In the genomic region with DNA sequence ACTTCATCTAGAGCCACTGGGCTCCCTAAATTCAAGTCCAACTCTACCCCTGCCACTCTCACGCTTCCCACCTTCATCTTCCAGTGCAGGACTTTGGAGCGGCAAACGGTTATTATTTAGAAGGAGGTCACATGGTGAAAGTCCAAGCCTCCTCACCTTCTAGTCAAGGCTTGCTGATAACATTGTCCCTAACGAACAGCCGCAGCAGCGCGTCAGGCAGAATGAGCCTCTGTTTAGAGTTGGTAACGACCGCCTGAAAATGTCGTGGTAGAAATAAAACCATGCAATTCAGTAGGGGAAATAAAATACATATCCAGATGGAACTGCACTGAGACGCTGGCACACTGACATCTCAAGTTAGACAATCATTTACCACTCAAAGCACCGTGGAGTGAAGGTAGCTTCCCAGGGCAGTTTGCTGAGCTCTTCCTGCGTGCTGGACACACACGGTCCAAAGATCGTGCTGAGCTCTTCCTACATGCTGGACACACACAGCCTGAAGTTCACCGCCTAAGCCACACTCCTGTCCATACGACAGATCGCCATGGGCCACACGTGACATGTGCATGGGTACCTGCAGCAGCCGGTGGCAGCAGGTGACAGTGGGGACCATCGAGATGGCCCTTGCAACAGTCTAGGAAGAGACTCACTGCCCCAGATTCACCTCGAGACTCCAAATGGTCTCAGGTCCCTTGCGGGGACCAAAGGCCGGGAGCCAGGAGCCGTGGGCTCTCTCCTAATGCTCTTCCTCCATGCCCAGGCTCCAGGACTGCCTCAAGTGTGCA, we compare ENCODE assay signal across 1 cellular context.
TF ChIP-seq lines count a peak whose summit lies in the region.

No MANE protein-coding gene starts in this region.

TF ChIP-seq in HepG2, 621 proteins besides CTCF, POLR2A, EP300 and RAD21 (continued from another document and continues in another):
- TF ChIP-seq, protein P1, sequence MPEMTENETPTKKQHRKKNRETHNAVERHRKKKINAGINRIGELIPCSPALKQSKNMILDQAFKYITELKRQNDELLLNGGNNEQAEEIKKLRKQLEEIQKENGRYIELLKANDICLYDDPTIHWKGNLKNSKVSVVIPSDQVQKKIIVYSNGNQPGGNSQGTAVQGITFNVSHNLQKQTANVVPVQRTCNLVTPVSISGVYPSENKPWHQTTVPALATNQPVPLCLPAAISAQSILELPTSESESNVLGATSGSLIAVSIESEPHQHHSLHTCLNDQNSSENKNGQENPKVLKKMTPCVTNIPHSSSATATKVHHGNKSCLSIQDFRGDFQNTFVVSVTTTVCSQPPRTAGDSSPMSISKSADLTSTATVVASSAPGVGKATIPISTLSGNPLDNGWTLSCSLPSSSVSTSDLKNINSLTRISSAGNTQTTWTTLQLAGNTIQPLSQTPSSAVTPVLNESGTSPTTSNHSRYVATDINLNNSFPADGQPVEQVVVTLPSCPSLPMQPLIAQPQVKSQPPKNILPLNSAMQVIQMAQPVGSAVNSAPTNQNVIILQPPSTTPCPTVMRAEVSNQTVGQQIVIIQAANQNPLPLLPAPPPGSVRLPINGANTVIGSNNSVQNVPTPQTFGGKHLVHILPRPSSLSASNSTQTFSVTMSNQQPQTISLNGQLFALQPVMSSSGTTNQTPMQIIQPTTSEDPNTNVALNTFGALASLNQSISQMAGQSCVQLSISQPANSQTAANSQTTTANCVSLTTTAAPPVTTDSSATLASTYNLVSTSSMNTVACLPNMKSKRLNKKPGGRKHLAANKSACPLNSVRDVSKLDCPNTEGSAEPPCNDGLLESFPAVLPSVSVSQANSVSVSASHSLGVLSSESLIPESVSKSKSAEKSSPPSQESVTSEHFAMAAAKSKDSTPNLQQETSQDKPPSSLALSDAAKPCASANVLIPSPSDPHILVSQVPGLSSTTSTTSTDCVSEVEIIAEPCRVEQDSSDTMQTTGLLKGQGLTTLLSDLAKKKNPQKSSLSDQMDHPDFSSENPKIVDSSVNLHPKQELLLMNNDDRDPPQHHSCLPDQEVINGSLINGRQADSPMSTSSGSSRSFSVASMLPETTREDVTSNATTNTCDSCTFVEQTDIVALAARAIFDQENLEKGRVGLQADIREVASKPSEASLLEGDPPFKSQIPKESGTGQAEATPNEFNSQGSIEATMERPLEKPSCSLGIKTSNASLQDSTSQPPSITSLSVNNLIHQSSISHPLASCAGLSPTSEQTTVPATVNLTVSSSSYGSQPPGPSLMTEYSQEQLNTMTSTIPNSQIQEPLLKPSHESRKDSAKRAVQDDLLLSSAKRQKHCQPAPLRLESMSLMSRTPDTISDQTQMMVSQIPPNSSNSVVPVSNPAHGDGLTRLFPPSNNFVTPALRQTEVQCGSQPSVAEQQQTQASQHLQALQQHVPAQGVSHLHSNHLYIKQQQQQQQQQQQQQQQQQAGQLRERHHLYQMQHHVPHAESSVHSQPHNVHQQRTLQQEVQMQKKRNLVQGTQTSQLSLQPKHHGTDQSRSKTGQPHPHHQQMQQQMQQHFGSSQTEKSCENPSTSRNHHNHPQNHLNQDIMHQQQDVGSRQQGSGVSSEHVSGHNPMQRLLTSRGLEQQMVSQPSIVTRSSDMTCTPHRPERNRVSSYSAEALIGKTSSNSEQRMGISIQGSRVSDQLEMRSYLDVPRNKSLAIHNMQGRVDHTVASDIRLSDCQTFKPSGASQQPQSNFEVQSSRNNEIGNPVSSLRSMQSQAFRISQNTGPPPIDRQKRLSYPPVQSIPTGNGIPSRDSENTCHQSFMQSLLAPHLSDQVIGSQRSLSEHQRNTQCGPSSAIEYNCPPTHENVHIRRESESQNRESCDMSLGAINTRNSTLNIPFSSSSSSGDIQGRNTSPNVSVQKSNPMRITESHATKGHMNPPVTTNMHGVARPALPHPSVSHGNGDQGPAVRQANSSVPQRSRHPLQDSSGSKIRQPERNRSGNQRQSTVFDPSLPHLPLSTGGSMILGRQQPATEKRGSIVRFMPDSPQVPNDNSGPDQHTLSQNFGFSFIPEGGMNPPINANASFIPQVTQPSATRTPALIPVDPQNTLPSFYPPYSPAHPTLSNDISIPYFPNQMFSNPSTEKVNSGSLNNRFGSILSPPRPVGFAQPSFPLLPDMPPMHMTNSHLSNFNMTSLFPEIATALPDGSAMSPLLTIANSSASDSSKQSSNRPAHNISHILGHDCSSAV (CRISPR knock-in tag; IDR thresholded peaks at IDR 0.05; ENCODE audit: borderline replicate concordance): no peak
- TF ChIP-seq ZNF713 (CRISPR knock-in tag; IDR thresholded peaks at IDR 0.05) (no peak), RBM39 (IDR thresholded peaks at IDR 0.05; ENCODE audit: low read depth, low read length, poor library complexity, severe bottlenecking) (no peak), TCF12 (IDR thresholded peaks at IDR 0.05) (no peak), TCF12 (CRISPR knock-in tag; IDR thresholded peaks at IDR 0.05) (peak; percentile 87), ZNF572 (CRISPR knock-in tag; IDR thresholded peaks at IDR 0.05) (no peak), ZNF570 (CRISPR knock-in tag; IDR thresholded peaks at IDR 0.05; ENCODE audit: borderline replicate concordance) (no peak), KLF16 (CRISPR knock-in tag; IDR thresholded peaks at IDR 0.05) (no peak), ZSCAN25 (CRISPR knock-in tag; IDR thresholded peaks at IDR 0.05) (peak; percentile 75; the same call in 1 of the 2 replicates), CHCHD3 (CRISPR knock-in tag; IDR thresholded peaks at IDR 0.05) (no peak), HMG20A (CRISPR knock-in tag; IDR thresholded peaks at IDR 0.05; ENCODE audit: borderline replicate concordance) (peak; percentile 37; the same call in 1 of the 2 replicates), TEAD2 (CRISPR knock-in tag; IDR thresholded peaks at IDR 0.05) (no peak), ZBTB7A (CRISPR knock-in tag; IDR thresholded peaks at IDR 0.05) (peak; percentile 38; the same call in 1 of the 2 replicates), KLF15 (CRISPR knock-in tag; IDR thresholded peaks at IDR 0.05; ENCODE audit: borderline replicate concordance) (no peak), IKZF4 (CRISPR knock-in tag; IDR thresholded peaks at IDR 0.05; ENCODE audit: borderline replicate concordance, low read depth, not compliant biosample characterization) (peak; percentile 52), ZMYM2 (CRISPR knock-in tag; IDR thresholded peaks at IDR 0.05) (peak; percentile 67), ZNF44 (CRISPR knock-in tag; IDR thresholded peaks at IDR 0.05) (peak; percentile 74; the same call in 1 of the 2 replicates), SP140L (CRISPR knock-in tag; IDR thresholded peaks at IDR 0.05; ENCODE audit: borderline replicate concordance) (no peak), ATF7-NPFF (CRISPR knock-in tag; IDR thresholded peaks at IDR 0.05; ENCODE audit: low read depth) (0 out of 2 replicates have a peak, but pooled peaks have one; percentile 36), ZNF761 (CRISPR knock-in tag; conservative IDR thresholded peaks at IDR 0.05) (peak; percentile 66; the same call in 1 of the 2 replicates), ZNF788 (CRISPR knock-in tag; IDR thresholded peaks at IDR 0.05; ENCODE audit: borderline replicate concordance) (peak; percentile 32; the same call in 1 of the 2 replicates), MAFF (IDR thresholded peaks at IDR 0.05; ENCODE audit: low read depth, low read length) (no peak), ZNF205 (CRISPR knock-in tag; IDR thresholded peaks at IDR 0.05) (no peak), EEA1 (CRISPR knock-in tag; IDR thresholded peaks at IDR 0.05; ENCODE audit: borderline replicate concordance) (no peak), ZNF841 (CRISPR knock-in tag; IDR thresholded peaks at IDR 0.05; ENCODE audit: borderline replicate concordance) (no peak), FOXM1 (CRISPR knock-in tag; IDR thresholded peaks at IDR 0.05) (no peak), BRD4 (CRISPR knock-in tag; IDR thresholded peaks at IDR 0.05) (no peak), SMAD9 (CRISPR knock-in tag; IDR thresholded peaks at IDR 0.05) (no peak), CREM (IDR thresholded peaks at IDR 0.05) (peak; percentile 39; the same call in 1 of the 2 replicates), CREM (CRISPR knock-in tag; IDR thresholded peaks at IDR 0.05) (no peak), ZNF34 (CRISPR knock-in tag; IDR thresholded peaks at IDR 0.05; ENCODE audit: borderline replicate concordance) (no peak), KLF12 (CRISPR knock-in tag; IDR thresholded peaks at IDR 0.05; ENCODE audit: borderline replicate concordance) (no peak), TP53 (CRISPR knock-in tag; conservative IDR thresholded peaks at IDR 0.05) (no peak), ONECUT2 (CRISPR knock-in tag; IDR thresholded peaks at IDR 0.05) (no peak)
- TF ChIP-seq, protein P2, sequence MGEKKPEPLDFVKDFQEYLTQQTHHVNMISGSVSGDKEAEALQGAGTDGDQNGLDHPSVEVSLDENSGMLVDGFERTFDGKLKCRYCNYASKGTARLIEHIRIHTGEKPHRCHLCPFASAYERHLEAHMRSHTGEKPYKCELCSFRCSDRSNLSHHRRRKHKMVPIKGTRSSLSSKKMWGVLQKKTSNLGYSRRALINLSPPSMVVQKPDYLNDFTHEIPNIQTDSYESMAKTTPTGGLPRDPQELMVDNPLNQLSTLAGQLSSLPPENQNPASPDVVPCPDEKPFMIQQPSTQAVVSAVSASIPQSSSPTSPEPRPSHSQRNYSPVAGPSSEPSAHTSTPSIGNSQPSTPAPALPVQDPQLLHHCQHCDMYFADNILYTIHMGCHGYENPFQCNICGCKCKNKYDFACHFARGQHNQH (CRISPR knock-in tag; IDR thresholded peaks at IDR 0.05): no peak
- TF ChIP-seq, protein P3, sequence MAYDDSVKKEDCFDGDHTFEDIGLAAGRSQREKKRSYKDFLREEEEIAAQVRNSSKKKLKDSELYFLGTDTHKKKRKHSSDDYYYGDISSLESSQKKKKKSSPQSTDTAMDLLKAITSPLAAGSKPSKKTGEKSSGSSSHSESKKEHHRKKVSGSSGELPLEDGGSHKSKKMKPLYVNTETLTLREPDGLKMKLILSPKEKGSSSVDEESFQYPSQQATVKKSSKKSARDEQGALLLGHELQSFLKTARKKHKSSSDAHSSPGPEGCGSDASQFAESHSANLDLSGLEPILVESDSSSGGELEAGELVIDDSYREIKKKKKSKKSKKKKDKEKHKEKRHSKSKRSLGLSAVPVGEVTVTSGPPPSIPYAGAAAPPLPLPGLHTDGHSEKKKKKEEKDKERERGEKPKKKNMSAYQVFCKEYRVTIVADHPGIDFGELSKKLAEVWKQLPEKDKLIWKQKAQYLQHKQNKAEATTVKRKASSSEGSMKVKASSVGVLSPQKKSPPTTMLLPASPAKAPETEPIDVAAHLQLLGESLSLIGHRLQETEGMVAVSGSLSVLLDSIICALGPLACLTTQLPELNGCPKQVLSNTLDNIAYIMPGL (CRISPR knock-in tag; IDR thresholded peaks at IDR 0.05; ENCODE audit: borderline replicate concordance in 1 of 2, low read depth in 1 of 2): peak in 1 of 2 experiments; percentile 36; a peak in 2 of 4 replicates
- TF ChIP-seq, protein P4, sequence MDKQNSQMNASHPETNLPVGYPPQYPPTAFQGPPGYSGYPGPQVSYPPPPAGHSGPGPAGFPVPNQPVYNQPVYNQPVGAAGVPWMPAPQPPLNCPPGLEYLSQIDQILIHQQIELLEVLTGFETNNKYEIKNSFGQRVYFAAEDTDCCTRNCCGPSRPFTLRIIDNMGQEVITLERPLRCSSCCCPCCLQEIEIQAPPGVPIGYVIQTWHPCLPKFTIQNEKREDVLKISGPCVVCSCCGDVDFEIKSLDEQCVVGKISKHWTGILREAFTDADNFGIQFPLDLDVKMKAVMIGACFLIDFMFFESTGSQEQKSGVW (CRISPR knock-in tag; IDR thresholded peaks at IDR 0.05; ENCODE audit: borderline replicate concordance): no peak
- TF ChIP-seq, protein P5, sequence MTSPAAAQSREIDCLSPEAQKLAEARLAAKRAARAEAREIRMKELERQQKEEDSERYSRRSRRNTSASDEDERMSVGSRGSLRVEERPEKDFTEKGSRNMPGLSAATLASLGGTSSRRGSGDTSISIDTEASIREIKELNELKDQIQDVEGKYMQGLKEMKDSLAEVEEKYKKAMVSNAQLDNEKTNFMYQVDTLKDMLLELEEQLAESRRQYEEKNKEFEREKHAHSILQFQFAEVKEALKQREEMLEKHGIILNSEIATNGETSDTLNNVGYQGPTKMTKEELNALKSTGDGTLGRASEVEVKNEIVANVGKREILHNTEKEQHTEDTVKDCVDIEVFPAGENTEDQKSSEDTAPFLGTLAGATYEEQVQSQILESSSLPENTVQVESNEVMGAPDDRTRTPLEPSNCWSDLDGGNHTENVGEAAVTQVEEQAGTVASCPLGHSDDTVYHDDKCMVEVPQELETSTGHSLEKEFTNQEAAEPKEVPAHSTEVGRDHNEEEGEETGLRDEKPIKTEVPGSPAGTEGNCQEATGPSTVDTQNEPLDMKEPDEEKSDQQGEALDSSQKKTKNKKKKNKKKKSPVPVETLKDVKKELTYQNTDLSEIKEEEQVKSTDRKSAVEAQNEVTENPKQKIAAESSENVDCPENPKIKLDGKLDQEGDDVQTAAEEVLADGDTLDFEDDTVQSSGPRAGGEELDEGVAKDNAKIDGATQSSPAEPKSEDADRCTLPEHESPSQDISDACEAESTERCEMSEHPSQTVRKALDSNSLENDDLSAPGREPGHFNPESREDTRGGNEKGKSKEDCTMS (CRISPR knock-in tag; conservative IDR thresholded peaks at IDR 0.05): no peak
- TF ChIP-seq, protein P6, sequence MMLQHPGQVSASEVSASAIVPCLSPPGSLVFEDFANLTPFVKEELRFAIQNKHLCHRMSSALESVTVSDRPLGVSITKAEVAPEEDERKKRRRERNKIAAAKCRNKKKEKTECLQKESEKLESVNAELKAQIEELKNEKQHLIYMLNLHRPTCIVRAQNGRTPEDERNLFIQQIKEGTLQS (CRISPR knock-in tag; IDR thresholded peaks at IDR 0.05): no peak
- TF ChIP-seq, protein P7, sequence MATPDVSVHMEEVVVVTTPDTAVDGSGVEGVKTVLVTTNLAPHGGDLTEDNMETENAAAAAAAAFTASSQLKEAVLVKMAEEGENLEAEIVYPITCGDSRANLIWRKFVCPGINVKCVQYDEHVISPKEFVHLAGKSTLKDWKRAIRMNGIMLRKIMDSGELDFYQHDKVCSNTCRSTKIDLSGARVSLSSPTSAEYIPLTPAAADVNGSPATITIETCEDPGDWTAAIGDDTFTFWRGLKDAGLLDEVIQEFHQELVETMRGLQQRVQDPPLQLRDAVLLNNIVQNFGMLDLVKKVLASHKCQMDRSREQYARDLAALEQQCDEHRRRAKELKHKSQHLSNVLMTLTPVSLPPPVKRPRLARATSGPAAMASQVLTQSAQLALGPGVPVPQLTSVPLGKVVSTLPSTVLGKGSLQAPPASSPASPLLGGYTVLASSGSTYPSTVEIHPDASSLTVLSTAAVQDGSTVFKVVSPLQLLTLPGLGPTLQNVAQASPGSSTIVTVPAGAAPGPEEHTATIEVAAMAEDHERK (CRISPR knock-in tag; IDR thresholded peaks at IDR 0.05; ENCODE audit: low read depth): no peak
- TF ChIP-seq, protein P8, sequence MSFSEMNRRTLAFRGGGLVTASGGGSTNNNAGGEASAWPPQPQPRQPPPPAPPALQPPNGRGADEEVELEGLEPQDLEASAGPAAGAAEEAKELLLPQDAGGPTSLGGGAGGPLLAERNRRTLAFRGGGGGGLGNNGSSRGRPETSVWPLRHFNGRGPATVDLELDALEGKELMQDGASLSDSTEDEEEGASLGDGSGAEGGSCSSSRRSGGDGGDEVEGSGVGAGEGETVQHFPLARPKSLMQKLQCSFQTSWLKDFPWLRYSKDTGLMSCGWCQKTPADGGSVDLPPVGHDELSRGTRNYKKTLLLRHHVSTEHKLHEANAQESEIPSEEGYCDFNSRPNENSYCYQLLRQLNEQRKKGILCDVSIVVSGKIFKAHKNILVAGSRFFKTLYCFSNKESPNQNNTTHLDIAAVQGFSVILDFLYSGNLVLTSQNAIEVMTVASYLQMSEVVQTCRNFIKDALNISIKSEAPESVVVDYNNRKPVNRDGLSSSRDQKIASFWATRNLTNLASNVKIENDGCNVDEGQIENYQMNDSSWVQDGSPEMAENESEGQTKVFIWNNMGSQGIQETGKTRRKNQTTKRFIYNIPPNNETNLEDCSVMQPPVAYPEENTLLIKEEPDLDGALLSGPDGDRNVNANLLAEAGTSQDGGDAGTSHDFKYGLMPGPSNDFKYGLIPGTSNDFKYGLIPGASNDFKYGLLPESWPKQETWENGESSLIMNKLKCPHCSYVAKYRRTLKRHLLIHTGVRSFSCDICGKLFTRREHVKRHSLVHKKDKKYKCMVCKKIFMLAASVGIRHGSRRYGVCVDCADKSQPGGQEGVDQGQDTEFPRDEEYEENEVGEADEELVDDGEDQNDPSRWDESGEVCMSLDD (CRISPR knock-in tag; IDR thresholded peaks at IDR 0.05; ENCODE audit: borderline replicate concordance): no peak
